Comparison of ENCODE assay signal across 16 cellular contexts in genomic region chr17:77481476-77482374, GRCh38.
DNase-seq lines count a peak whose midpoint lies in the region; ATAC-seq and TF ChIP-seq lines count a peak whose summit lies in the region.
"Had no signal": no experiment of that assay in that cellular context is flagged by ENCODE, and none has a peak within 500 bp of the region (broad histone marks: within the 10 kb centered on the region; RNA-seq: fewer than 3 reads in every experiment).

No MANE protein-coding gene starts in this region.

- H3K4me1 ChIP-seq in esophagus muscularis mucosa: peaks cover 42 to 75% (median 71%) of the 10 kb centered on the region in 4 donors
- peaks cover 37% of the 10 kb centered on the region for H3K4me1 ChIP-seq in ovary (ENCODE audit: insufficient read depth)

- POLR2A ChIA-PET in activated CD4-positive, alpha-beta T cell treated with anti-CD3 and anti-CD28 coated beads for 36 hours (lab: Charles Lee): interaction anchor here (0.6 kb wide), 1 partner anchor 124 kb away, joined by 3 read pairs; no protein-coding TSS in a partner anchor

- no peaks in the 10 kb centered on the region for H3K9me3 Mint-ChIP-seq in activated CD4-positive, alpha-beta T cell treated with anti-CD3 and anti-CD28 coated beads for 36 hours (ENCODE audit: low read depth)
- no peaks in the 10 kb centered on the region for H3K9me3 Mint-ChIP-seq in HFFc6
- H3K9me3 Mint-ChIP-seq: activated T-cell treated with anti-CD3 and anti-CD28 coated beads, Interleukin-2, amount 50 U/mL, for 72 hours had no signal

- H3K27ac ChIP-seq in esophagus muscularis mucosa (replicated peaks in 1 of 4): peak overlapping the region; percentile 89 to 94 (median 92)
- H3K27ac ChIP-seq in ovary: peak overlapping the region in 1 of 2 donors; percentile 13
- H3K27ac ChIP-seq: body of pancreas had no signal

- no peak overlapping the region for H3K4me3 Mint-ChIP-seq in activated CD4-positive, alpha-beta T cell treated with anti-CD3 and anti-CD28 coated beads for 36 hours
- no peak overlapping the region; the same call in 1 of the 2 replicates for H3K4me3 Mint-ChIP-seq in HFFc6
- H3K4me3 Mint-ChIP-seq: activated T-cell treated with anti-CD3 and anti-CD28 coated beads, Interleukin-2, amount 50 U/mL, for 72 hours had no signal

- TF ChIP-seq POLR2A in esophagus muscularis mucosa (IDR thresholded peaks at IDR 0.05; ENCODE audit: low read depth) (no peak), ovary (IDR thresholded peaks at IDR 0.05) (no peak)

- intact Hi-C loops in activated CD4-positive, alpha-beta T cell treated with anti-CD3 and anti-CD28 coated beads for 36 hours (cut with DNase I, micrococcal nuclease): no loop called here
- intact Hi-C loops in esophagus muscularis mucosa (cut with DNase I) (no loop called here), ovary (cut with DNase I) (no loop called here)

- no peak for ATAC-seq in activated CD4-positive, alpha-beta T cell treated with anti-CD3 and anti-CD28 coated beads for 36 hours
- ATAC-seq in HG02852 (IDR thresholded peaks at IDR 0.05; ENCODE audit: unreplicated experiment): no peak
- no peak for ATAC-seq in GM21447 (IDR thresholded peaks at IDR 0.05; ENCODE audit: unreplicated experiment)
- ATAC-seq: activated T-cell treated with anti-CD3 and anti-CD28 coated beads, Interleukin-2, amount 50 U/mL, for 72 hours; body of pancreas; K562 had no signal

- H3K27me3 ChIP-seq in esophagus muscularis mucosa (no peaks in the 10 kb centered on the region), ovary (no peaks in the 10 kb centered on the region)
- H3K27me3 ChIP-seq: body of pancreas had no signal

- peaks cover 41% of the 10 kb centered on the region for H3K4me1 Mint-ChIP-seq in activated CD4-positive, alpha-beta T cell treated with anti-CD3 and anti-CD28 coated beads for 36 hours
- peaks cover 34% of the 10 kb centered on the region for H3K4me1 Mint-ChIP-seq in HFFc6 (ENCODE audit: low read depth)

- H3K9me3 ChIP-seq in esophagus muscularis mucosa (no peaks in the 10 kb centered on the region), ovary (no peaks in the 10 kb centered on the region)
- H3K9me3 ChIP-seq: body of pancreas, Caco-2 had no signal

- 65% methylated on average over 18 of the region's 35 CpGs for WGBS in esophagus muscularis mucosa
- WGBS in ovary, 3 donors: 50 to 61% (median 51%) methylated on average over 30 to 35 of the region's 35 CpGs

- no peak for TF ChIP-seq CTCF in HFFc6 (IDR thresholded peaks at IDR 0.05)
- TF ChIP-seq CTCF in esophagus muscularis mucosa (IDR thresholded peaks at IDR 0.05): no peak
- TF ChIP-seq CTCF in ovary (IDR thresholded peaks at IDR 0.05): no peak

- H3K36me3 ChIP-seq in esophagus muscularis mucosa: peaks cover 11 to 33% (median 24%) of the 10 kb centered on the region in 4 donors
- no peaks in the 10 kb centered on the region for H3K36me3 ChIP-seq in ovary

- no peak for DNase-seq in activated CD4-positive, alpha-beta T cell treated with anti-CD3 and anti-CD28 coated beads for 36 hours
- DNase-seq in activated CD4-positive, alpha-beta T cell treated with anti-CD3 and anti-CD28 coated beads, Interleukin-2, amount 50 U/mL, for 48 hours: no peak
- DNase-seq in HFFc6: no peak
- no peak for DNase-seq in esophagus muscularis mucosa (ENCODE audit: extremely low spot score)
- peak; percentile 60 to 85 (median 73) for DNase-seq in ovary
- no peak for DNase-seq in stimulated activated CD4-positive, alpha-beta T cell treated with anti-CD3 and anti-CD28 coated beads, Interleukin-4, amount 100 ng/mL, for 4 hours
- DNase-seq: activated T-cell treated with anti-CD3 and anti-CD28 coated beads, Interleukin-2, amount 50 U/mL, for 72 hours; body of pancreas; Caco-2; GDM1; NCI-H1105; NCI-H2227 treated with DMSO at 0.1 percent for 48 hours; stimulated activated CD4-positive, alpha-beta T cell treated with anti-CD3 and anti-CD28 coated beads, Interleukin-2, amount 100 ng/mL, for 48 hours had no signal

- CTCF ChIA-PET in activated CD4-positive, alpha-beta T cell treated with anti-CD3 and anti-CD28 coated beads for 36 hours (lab: Charles Lee): interaction anchor here (1.5 to 1.6 kb wide), 2 partner anchors 51 to 81 kb away, joined by 6 to 7 read pairs; no protein-coding TSS in a partner anchor

- TF ChIP-seq EP300 in esophagus muscularis mucosa (IDR thresholded peaks at IDR 0.05): no peak
- TF ChIP-seq EP300 in ovary (IDR thresholded peaks at IDR 0.05): no peak

- no peaks in the 10 kb centered on the region for H3K27me3 Mint-ChIP-seq in activated CD4-positive, alpha-beta T cell treated with anti-CD3 and anti-CD28 coated beads for 36 hours
- H3K27me3 Mint-ChIP-seq in HFFc6 (ENCODE audit: insufficient read depth): peaks cover 15% of the 10 kb centered on the region

- H3K27ac Mint-ChIP-seq in activated CD4-positive, alpha-beta T cell treated with anti-CD3 and anti-CD28 coated beads for 36 hours: peak overlapping the region; percentile 49
- peak overlapping the region; percentile 54; the same call in 1 of the 2 replicates for H3K27ac Mint-ChIP-seq in HFFc6
- H3K27ac Mint-ChIP-seq: activated T-cell treated with anti-CD3 and anti-CD28 coated beads, Interleukin-2, amount 50 U/mL, for 72 hours had no signal

- peaks cover 33% of the 10 kb centered on the region for H3K36me3 Mint-ChIP-seq in activated CD4-positive, alpha-beta T cell treated with anti-CD3 and anti-CD28 coated beads for 36 hours (ENCODE audit: low read depth)
- peaks cover 4% of the 10 kb centered on the region for H3K36me3 Mint-ChIP-seq in HFFc6 (ENCODE audit: low read depth)

- no peak overlapping the region for H3K4me3 ChIP-seq in esophagus muscularis mucosa
- no peak overlapping the region for H3K4me3 ChIP-seq in ovary
- H3K4me3 ChIP-seq: body of pancreas, K562 had no signal

Comparison
In these comparisons a context has a peak if more than half of its experiments do, and no peak if none do; other contexts are left out.
1. DNase-seq: peak in ovary (5 of 5); none in activated CD4-positive, alpha-beta T cell treated with anti-CD3 and anti-CD28 coated beads for 36 hours (single experiment), activated CD4-positive, alpha-beta T cell treated with anti-CD3 and anti-CD28 coated beads, Interleukin-2, amount 50 U/mL, for 48 hours (0 of 2), HFFc6 (single experiment), esophagus muscularis mucosa (single experiment) and stimulated activated CD4-positive, alpha-beta T cell treated with anti-CD3 and anti-CD28 coated beads, Interleukin-4, amount 100 ng/mL, for 4 hours (0 of 2).